Comparison of ENCODE assay signal across 18 cellular contexts in genomic region chr11:75840560-75840959, GRCh38. TPM values are rescaled to one million over a fixed set of nuclear protein-coding genes. Genes with fewer than 3 reads are reported as not detected.
DNase-seq lines count a peak whose midpoint lies in the region; ATAC-seq and TF ChIP-seq lines count a peak whose summit lies in the region.
"Had no signal": no experiment of that assay in that cellular context is flagged by ENCODE, and none has a peak within 500 bp of the region (broad histone marks: within the 10 kb centered on the region; RNA-seq: fewer than 3 reads in every experiment).

No MANE protein-coding gene starts in this region.

- peaks cover 10% of the 10 kb centered on the region for H3K36me3 Mint-ChIP-seq in activated naive CD4-positive, alpha-beta T cell treated with anti-CD3 and anti-CD28 coated beads, Interleukin-2, amount 50 U/mL, for 24 hours
- H3K36me3 Mint-ChIP-seq in activated naive CD4-positive, alpha-beta T cell treated with anti-CD3 and anti-CD28 coated beads, Interleukin-2, amount 10 ng/mL, durations not matched to agents 7 days and 5 days, result peaks cover 2% of the 10 kb centered on the region
- peaks cover 0 to 16% of the 10 kb centered on the region in 2 donors for H3K36me3 Mint-ChIP-seq in naive B cell

- H3K4me1 Mint-ChIP-seq in activated naive CD4-positive, alpha-beta T cell treated with anti-CD3 and anti-CD28 coated beads, Interleukin-2, amount 50 U/mL, for 24 hours, result peaks cover 43% of the 10 kb centered on the region
- no peaks in the 10 kb centered on the region for H3K4me1 Mint-ChIP-seq in activated naive CD4-positive, alpha-beta T cell treated with anti-CD3 and anti-CD28 coated beads, Interleukin-2, amount 10 ng/mL, durations not matched to agents 7 days and 5 days
- peaks cover 66 to 92% (median 87%) of the 10 kb centered on the region in 3 donors for H3K4me1 Mint-ChIP-seq in naive B cell
- peaks cover 17% of the 10 kb centered on the region for H3K4me1 Mint-ChIP-seq in stimulated activated naive CD8-positive, alpha-beta T cell treated with anti-CD3 and anti-CD28 coated beads, Interleukin-15, amount 100 ng/mL, for 72 hours

- no peak for TF ChIP-seq EP300 in upper lobe of left lung (IDR thresholded peaks at IDR 0.05)

- 54 to 78% methylated on average over 1 of the region's 1 CpG for WGBS in upper lobe of left lung, 2 donors

- H3K36me3 ChIP-seq in upper lobe of left lung, result no peaks in the 10 kb centered on the region

- no peaks in the 10 kb centered on the region for H3K9me3 Mint-ChIP-seq in activated naive CD4-positive, alpha-beta T cell treated with anti-CD3 and anti-CD28 coated beads, Interleukin-2, amount 50 U/mL, for 24 hours
- H3K9me3 Mint-ChIP-seq in activated naive CD4-positive, alpha-beta T cell treated with anti-CD3 and anti-CD28 coated beads, Interleukin-2, amount 10 ng/mL, durations not matched to agents 7 days and 5 days, result no peaks in the 10 kb centered on the region
- H3K9me3 Mint-ChIP-seq in naive B cell, result peaks cover 0 to 2% (median 0%) of the 10 kb centered on the region in 7 donors
- H3K9me3 Mint-ChIP-seq in stimulated activated naive CD8-positive, alpha-beta T cell treated with anti-CD3 and anti-CD28 coated beads, Interleukin-15, amount 100 ng/mL, for 72 hours, result no peaks in the 10 kb centered on the region
- H3K9me3 Mint-ChIP-seq: CD4-positive, alpha-beta memory T cell; H9 had no signal

- TF ChIP-seq POLR2A in upper lobe of left lung (IDR thresholded peaks at IDR 0.05), result no peak

- H3K27me3 Mint-ChIP-seq in activated naive CD4-positive, alpha-beta T cell treated with anti-CD3 and anti-CD28 coated beads, Interleukin-2, amount 50 U/mL, for 24 hours, result no peaks in the 10 kb centered on the region
- H3K27me3 Mint-ChIP-seq in activated naive CD4-positive, alpha-beta T cell treated with anti-CD3 and anti-CD28 coated beads, Interleukin-2, amount 10 ng/mL, durations not matched to agents 7 days and 5 days, result no peaks in the 10 kb centered on the region
- H3K27me3 Mint-ChIP-seq in naive B cell, result no peaks in the 10 kb centered on the region
- no peaks in the 10 kb centered on the region for H3K27me3 Mint-ChIP-seq in stimulated activated naive CD8-positive, alpha-beta T cell treated with anti-CD3 and anti-CD28 coated beads, Interleukin-15, amount 100 ng/mL, for 72 hours
- H3K27me3 Mint-ChIP-seq: CD4-positive, alpha-beta memory T cell had no signal

- CTCF ChIA-PET in activated naive CD4-positive, alpha-beta T cell treated with anti-CD3 and anti-CD28 coated beads, Interleukin-2, amount 10 ng/mL, durations not matched to agents 7 days and 5 days (lab: Charles Lee), result interaction anchor here (1.4 kb wide), 1 partner anchor 27 kb away, joined by 4 read pairs; no protein-coding TSS in a partner anchor

- no peak overlapping the region for H3K4me3 ChIP-seq in upper lobe of left lung

- H3K27me3 ChIP-seq in upper lobe of left lung, result no peaks in the 10 kb centered on the region

- H3K4me3 Mint-ChIP-seq in activated naive CD4-positive, alpha-beta T cell treated with anti-CD3 and anti-CD28 coated beads, Interleukin-2, amount 50 U/mL, for 24 hours, result no peak overlapping the region
- H3K4me3 Mint-ChIP-seq in activated naive CD4-positive, alpha-beta T cell treated with anti-CD3 and anti-CD28 coated beads, Interleukin-2, amount 10 ng/mL, durations not matched to agents 7 days and 5 days, result no peak overlapping the region
- H3K4me3 Mint-ChIP-seq in naive B cell, result peak overlapping the region in 2 of 8 donors; percentile 6 to 25
- no peak overlapping the region for H3K4me3 Mint-ChIP-seq in stimulated activated naive CD8-positive, alpha-beta T cell treated with anti-CD3 and anti-CD28 coated beads, Interleukin-15, amount 100 ng/mL, for 72 hours
- H3K4me3 Mint-ChIP-seq: CD4-positive, alpha-beta memory T cell; H9 had no signal

- no peak for DNase-seq in activated naive CD4-positive, alpha-beta T cell treated with anti-CD3 and anti-CD28 coated beads, Interleukin-2, amount 10 ng/mL, durations not matched to agents 7 days and 5 days
- DNase-seq in astrocyte of the hippocampus (ENCODE audit: low read depth, low spot score) (peak; percentile 10), naive B cell (no peak), upper lobe of left lung (no peak), cerebellar cortex (ENCODE audit: low spot score) (no peak)
- DNase-seq in stimulated activated naive CD8-positive, alpha-beta T cell treated with anti-CD3 and anti-CD28 coated beads, Interleukin-15, amount 100 ng/mL, for 72 hours, result no peak
- DNase-seq: Calu3; CD4-positive, alpha-beta memory T cell; DMS53; H9; Kasumi-1; NCI-H187 treated with DMSO at 0.1 percent for 48 hours; NCI-H345; NCI-H526 treated with DMSO at 0.1 percent for 48 hours had no signal

- ATAC-seq in naive B cell (ENCODE audit: low read depth in 2 of 2) (no peak), upper lobe of left lung (ENCODE audit: low FRiP score in 2 of 2) (no peak), GM21367 (IDR thresholded peaks at IDR 0.05; ENCODE audit: unreplicated experiment) (no peak)
- no peak for ATAC-seq in stimulated activated naive CD8-positive, alpha-beta T cell treated with anti-CD3 and anti-CD28 coated beads, Interleukin-15, amount 100 ng/mL, for 72 hours

- H3K27ac Mint-ChIP-seq in activated naive CD4-positive, alpha-beta T cell treated with anti-CD3 and anti-CD28 coated beads, Interleukin-2, amount 50 U/mL, for 24 hours, result peak overlapping the region; percentile 60
- H3K27ac Mint-ChIP-seq in activated naive CD4-positive, alpha-beta T cell treated with anti-CD3 and anti-CD28 coated beads, Interleukin-2, amount 10 ng/mL, durations not matched to agents 7 days and 5 days, result no peak overlapping the region
- peak overlapping the region; percentile 4 to 93 (median 85) for H3K27ac Mint-ChIP-seq in naive B cell
- no peak overlapping the region for H3K27ac Mint-ChIP-seq in stimulated activated naive CD8-positive, alpha-beta T cell treated with anti-CD3 and anti-CD28 coated beads, Interleukin-15, amount 100 ng/mL, for 72 hours

- no peak for TF ChIP-seq CTCF in upper lobe of left lung (IDR thresholded peaks at IDR 0.05)

- H3K4me1 ChIP-seq in upper lobe of left lung, result peaks cover 8 to 21% (median 13%) of the 10 kb centered on the region in 4 donors

- no peaks in the 10 kb centered on the region for H3K9me3 ChIP-seq in upper lobe of left lung

- H3K27ac ChIP-seq in upper lobe of left lung, result peak overlapping the region in 3 of 4 donors; percentile 39 to 69 (median 57)
- H3K27ac ChIP-seq: 22Rv1, RWPE1 had no signal

RNA-seq across cellular contexts. Expression of gene UVRAG, which starts 25.6 kb away (rescaled TPM):
- 10 to 100 TPM; 39.6 to 94.0 (median 70.8) TPM for polyA plus RNA-seq in naive B cell (ENCODE audit: low read depth in 6 of 6)
- total RNA-seq in upper lobe of left lung, result 10 to 100 TPM; 23.3 to 72.3 (median 28.5) TPM

Comparison
In these comparisons a context has a peak if more than half of its experiments do, and no peak if none do; other contexts are left out.
1. H3K27ac Mint-ChIP-seq: peak in activated naive CD4-positive, alpha-beta T cell treated with anti-CD3 and anti-CD28 coated beads, Interleukin-2, amount 50 U/mL, for 24 hours (single experiment) and naive B cell (6 of 6); none in activated naive CD4-positive, alpha-beta T cell treated with anti-CD3 and anti-CD28 coated beads, Interleukin-2, amount 10 ng/mL, durations not matched to agents 7 days and 5 days (single experiment) and stimulated activated naive CD8-positive, alpha-beta T cell treated with anti-CD3 and anti-CD28 coated beads, Interleukin-15, amount 100 ng/mL, for 72 hours (0 of 2).